ENCODE assay signal across 8 cellular contexts in the genomic region with DNA sequence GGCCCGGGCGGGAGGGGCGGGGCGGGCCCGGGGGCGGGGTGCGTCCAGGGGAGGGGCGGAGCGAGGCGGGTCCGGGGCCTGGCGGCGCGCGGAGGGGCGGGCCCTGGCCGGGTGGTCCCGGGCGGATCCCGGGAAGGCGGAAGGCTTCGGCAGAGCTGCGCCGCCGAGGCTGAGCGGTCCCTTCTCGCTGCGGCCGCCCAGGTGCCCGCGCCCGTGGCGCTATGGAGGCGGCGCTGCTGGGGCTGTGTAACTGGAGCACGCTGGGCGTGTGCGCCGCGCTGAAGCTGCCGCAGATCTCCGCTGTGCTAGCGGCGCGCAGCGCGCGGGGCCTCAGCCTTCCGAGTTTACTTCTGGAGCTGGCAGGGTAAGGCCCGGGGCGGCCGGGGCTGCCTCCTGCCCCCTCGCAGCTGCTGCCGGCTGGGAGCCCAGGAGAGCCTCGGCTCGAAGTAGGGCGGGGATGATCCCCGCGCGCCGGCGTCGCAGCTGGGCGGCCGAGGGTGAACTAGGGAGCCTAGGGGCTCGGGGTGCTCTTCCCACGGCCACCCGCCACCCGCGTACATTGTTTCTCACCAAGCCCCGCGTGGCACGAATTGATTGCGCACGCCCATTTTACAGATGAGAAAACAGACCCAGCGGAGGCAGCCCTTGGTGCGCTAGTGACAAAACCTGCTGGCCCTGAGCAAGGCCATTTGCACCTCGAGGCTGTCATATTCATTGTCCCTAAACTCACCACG. TPM values are rescaled to one million over a fixed set of nuclear protein-coding genes. Genes with fewer than 3 reads are reported as not detected.
DNase-seq lines count a peak whose midpoint lies in the region; ATAC-seq and TF ChIP-seq lines count a peak whose summit lies in the region.

A gene (plus strand): TSS at position 142 of the 734 bp plus-strand sequence. CDS start 80 bp downstream, at position 222.

- no peaks in the 10 kb centered on the region for H3K36me3 Mint-ChIP-seq in activated T-helper 1 cell treated with anti-CD3 and anti-CD28 coated beads, Interleukin-12 subunit alpha, Interleukin-12 subunit beta, Interleukin-2, Interleukin-4 antibody, amounts not matched to agents 30 ng/mL and 10 ng/mL and 1 ng/mL, durations not matched to agents 14 hours and 24 hours and 36 hours (ENCODE audit: low read depth)

- ATAC-seq in GM19397 (IDR thresholded peaks at IDR 0.05; ENCODE audit: unreplicated experiment) = peak; percentile 82
- ATAC-seq in HG03460 (IDR thresholded peaks at IDR 0.05; ENCODE audit: unreplicated experiment) = peak; percentile 71
- ATAC-seq in Right ventricle myocardium superior (ENCODE audit: poor library complexity) = peak; percentile 92

- intact Hi-C loops in activated T-helper 1 cell treated with anti-CD3 and anti-CD28 coated beads, Interleukin-12 subunit alpha, Interleukin-12 subunit beta, Interleukin-2, Interleukin-4 antibody, amounts not matched to agents 30 ng/mL and 10 ng/mL and 1 ng/mL, durations not matched to agents 14 hours and 24 hours and 36 hours (cut with micrococcal nuclease) = loop anchor here (1.0 to 2.0 kb wide), 8 partner anchors 23 to 1733 kb away; a partner anchor contains a TSS
- intact Hi-C loops in Right ventricle myocardium superior (cut with DNase I) = no loop called here
- intact Hi-C loops in prostate gland (cut with DNase I) = loop anchor here (5.0 kb wide), 1 partner anchor 257 kb away; no protein-coding TSS in a partner anchor

- no peaks in the 10 kb centered on the region for H3K36me3 ChIP-seq in prostate gland

- H3K27ac Mint-ChIP-seq in activated T-helper 1 cell treated with anti-CD3 and anti-CD28 coated beads, Interleukin-12 subunit alpha, Interleukin-12 subunit beta, Interleukin-2, Interleukin-4 antibody, amounts not matched to agents 30 ng/mL and 10 ng/mL and 1 ng/mL, durations not matched to agents 14 hours and 24 hours and 36 hours = peak within 1 kb of the TSS; percentile 83

- H3K9me3 ChIP-seq in prostate gland = no peaks in the 10 kb centered on the region

- DNase-seq in DMS114 treated with DMSO at 0.1 percent for 48 hours (lab: John Stamatoyannopoulos, UW; ENCODE audit: unreplicated experiment) = peak; percentile 55
- DNase-seq in NCI-H524 treated with DMSO at 0.1 percent for 48 hours (lab: John Stamatoyannopoulos, UW) = peak; percentile 29
- no peak for DNase-seq in activated T-helper 1 cell treated with anti-CD3 and anti-CD28 coated beads, Interleukin-12 subunit alpha, Interleukin-12 subunit beta, Interleukin-2, Interleukin-4 antibody, amounts not matched to agents 30 ng/mL and 10 ng/mL and 1 ng/mL, durations not matched to agents 14 hours and 24 hours and 36 hours (ENCODE audit: low spot score)
- peak; percentile 92 for DNase-seq in Right ventricle myocardium superior
- DNase-seq in prostate gland (ENCODE audit: low spot score) = no peak
- no peak for DNase-seq in NK-92 treated with Interleukin-12 subunit alpha and Interleukin-12 subunit beta, amount 100 ng/mL, for 24 hours (lab: John Stamatoyannopoulos, UW)

- 4% methylated on average over 51 of the region's 79 CpGs for WGBS in prostate gland

- no peaks in the 10 kb centered on the region for H3K9me3 Mint-ChIP-seq in activated T-helper 1 cell treated with anti-CD3 and anti-CD28 coated beads, Interleukin-12 subunit alpha, Interleukin-12 subunit beta, Interleukin-2, Interleukin-4 antibody, amounts not matched to agents 30 ng/mL and 10 ng/mL and 1 ng/mL, durations not matched to agents 14 hours and 24 hours and 36 hours

- peaks cover 7% of the 10 kb centered on the region for H3K27me3 Mint-ChIP-seq in activated T-helper 1 cell treated with anti-CD3 and anti-CD28 coated beads, Interleukin-12 subunit alpha, Interleukin-12 subunit beta, Interleukin-2, Interleukin-4 antibody, amounts not matched to agents 30 ng/mL and 10 ng/mL and 1 ng/mL, durations not matched to agents 14 hours and 24 hours and 36 hours (ENCODE audit: insufficient read depth)

- H3K27ac ChIP-seq in prostate gland = peak within 1 kb of the TSS; percentile 84 to 90

- peak; percentile 74 for TF ChIP-seq POLR2A in prostate gland (IDR thresholded peaks at IDR 0.05)

- no peaks in the 10 kb centered on the region for H3K4me1 ChIP-seq in prostate gland (replicated peaks)

- peak in 2 of 4 experiments; percentile 31 to 36 for TF ChIP-seq CTCF in prostate gland (IDR thresholded peaks at IDR 0.05)

- peaks cover 14% of the 10 kb centered on the region for H3K4me1 Mint-ChIP-seq in activated T-helper 1 cell treated with anti-CD3 and anti-CD28 coated beads, Interleukin-12 subunit alpha, Interleukin-12 subunit beta, Interleukin-2, Interleukin-4 antibody, amounts not matched to agents 30 ng/mL and 10 ng/mL and 1 ng/mL, durations not matched to agents 14 hours and 24 hours and 36 hours (ENCODE audit: low read depth)

- no peaks in the 10 kb centered on the region for H3K27me3 ChIP-seq in prostate gland (replicated peaks; ENCODE audit: insufficient read depth)

- peak within 1 kb of the TSS; percentile 59 to 69 for H3K4me3 ChIP-seq in prostate gland

- H3K4me3 Mint-ChIP-seq in activated T-helper 1 cell treated with anti-CD3 and anti-CD28 coated beads, Interleukin-12 subunit alpha, Interleukin-12 subunit beta, Interleukin-2, Interleukin-4 antibody, amounts not matched to agents 30 ng/mL and 10 ng/mL and 1 ng/mL, durations not matched to agents 14 hours and 24 hours and 36 hours = peak within 1 kb of the TSS; percentile 85

RNA-seq across cellular contexts. Expression of the gene that starts here (rescaled TPM):
- total RNA-seq in activated T-helper 1 cell treated with anti-CD3 and anti-CD28 coated beads, Interleukin-12 subunit alpha, Interleukin-12 subunit beta, Interleukin-2, Interleukin-4 antibody, amounts not matched to agents 30 ng/mL and 10 ng/mL and 1 ng/mL, durations not matched to agents 14 hours and 24 hours and 36 hours = 7.2 and 7.9 TPM in 2 replicates
- total RNA-seq in Right ventricle myocardium superior (6.9 TPM), prostate gland (10 to 100 TPM; 50.6 to 77.4 TPM)

Comparison
In these comparisons a context has a peak if more than half of its experiments do, and no peak if none do; other contexts are left out.
1. DNase-seq: peak in DMS114 treated with DMSO at 0.1 percent for 48 hours (single experiment), NCI-H524 treated with DMSO at 0.1 percent for 48 hours (single experiment) and Right ventricle myocardium superior (single experiment); none in activated T-helper 1 cell treated with anti-CD3 and anti-CD28 coated beads, Interleukin-12 subunit alpha, Interleukin-12 subunit beta, Interleukin-2, Interleukin-4 antibody, amounts not matched to agents 30 ng/mL and 10 ng/mL and 1 ng/mL, durations not matched to agents 14 hours and 24 hours and 36 hours (single experiment), prostate gland (single experiment) and NK-92 treated with Interleukin-12 subunit alpha and Interleukin-12 subunit beta, amount 100 ng/mL, for 24 hours (single experiment).
2. Peak in every context shown above with its lines, with median percentiles within 50 percentile points of each other: ATAC-seq.